Comparison of ENCODE assay signal across 11 cellular contexts in genomic region chr20:50038574-50038991, GRCh38. TPM values are rescaled to one million over a fixed set of nuclear protein-coding genes. Genes with fewer than 3 reads are reported as not detected.
A peak's percentile ranks its signal among the peaks of the same experiment; 100 is the strongest.
DNase-seq lines count a peak whose midpoint lies in the region; ATAC-seq and TF ChIP-seq lines count a peak whose summit lies in the region.
"Had no signal": no experiment of that assay in that cellular context is flagged by ENCODE, and none has a peak within 500 bp of the region (broad histone marks: within the 10 kb centered on the region; RNA-seq: fewer than 3 reads in every experiment).

No MANE protein-coding gene starts in this region.

- ATAC-seq in upper lobe of right lung: no peak
- ATAC-seq in activated T-helper 17 cell treated with anti-CD3 and anti-CD28 coated beads, Interleukin-2, amount 50 U/mL, for 72 hours (replicated peaks): no peak
- ATAC-seq: activated CD8-positive, alpha-beta T cell treated with anti-CD3 and anti-CD28 coated beads for 36 hours had no signal

- H3K4me1 Mint-ChIP-seq in neural progenitor cell: peaks cover 30% of the 10 kb centered on the region
- no peaks in the 10 kb centered on the region for H3K4me1 Mint-ChIP-seq in activated T-helper 17 cell treated with anti-CD3 and anti-CD28 coated beads, Interleukin-2, amount 50 U/mL, for 72 hours

- H3K27me3 ChIP-seq in neural progenitor cell (no peaks in the 10 kb centered on the region), upper lobe of right lung (no peaks in the 10 kb centered on the region)
- H3K27me3 ChIP-seq: BE2C had no signal

- TF ChIP-seq CTCF in neural progenitor cell (IDR thresholded peaks at IDR 0.05) (no peak), upper lobe of right lung (IDR thresholded peaks at IDR 0.05) (no peak)

- H3K9me3 Mint-ChIP-seq in neural progenitor cell: no peaks in the 10 kb centered on the region
- no peaks in the 10 kb centered on the region for H3K9me3 Mint-ChIP-seq in activated T-helper 17 cell treated with anti-CD3 and anti-CD28 coated beads, Interleukin-2, amount 50 U/mL, for 72 hours
- H3K9me3 Mint-ChIP-seq: activated CD8-positive, alpha-beta T cell treated with anti-CD3 and anti-CD28 coated beads for 36 hours had no signal

- no peak overlapping the region for H3K4me2 ChIP-seq in neural progenitor cell
- H3K4me2 ChIP-seq: SK-N-SH had no signal

- H3K9me3 ChIP-seq in neural progenitor cell (ENCODE audit: low read depth) (no peaks in the 10 kb centered on the region), upper lobe of right lung (no peaks in the 10 kb centered on the region)
- H3K9me3 ChIP-seq: BE2C, SK-N-SH had no signal

- no peaks in the 10 kb centered on the region for H3K79me2 ChIP-seq in neural progenitor cell (ENCODE audit: low read depth)

- H3K9ac ChIP-seq in neural progenitor cell: no peak overlapping the region
- H3K9ac ChIP-seq: SK-N-SH had no signal

- peaks cover 12% of the 10 kb centered on the region for H3K27me3 Mint-ChIP-seq in neural progenitor cell (ENCODE audit: insufficient read depth, low read depth)
- H3K27me3 Mint-ChIP-seq in activated T-helper 17 cell treated with anti-CD3 and anti-CD28 coated beads, Interleukin-2, amount 50 U/mL, for 72 hours: no peaks in the 10 kb centered on the region
- H3K27me3 Mint-ChIP-seq: activated CD8-positive, alpha-beta T cell treated with anti-CD3 and anti-CD28 coated beads for 36 hours had no signal

- H3K27ac Mint-ChIP-seq in neural progenitor cell: no peak overlapping the region
- no peak overlapping the region for H3K27ac Mint-ChIP-seq in activated T-helper 17 cell treated with anti-CD3 and anti-CD28 coated beads, Interleukin-2, amount 50 U/mL, for 72 hours
- H3K27ac Mint-ChIP-seq: activated CD8-positive, alpha-beta T cell treated with anti-CD3 and anti-CD28 coated beads for 36 hours had no signal

- intact Hi-C loops in upper lobe of right lung (cut with DNase I): no loop called here

- H3K4me3 ChIP-seq in neural progenitor cell (no peak overlapping the region), upper lobe of right lung (no peak overlapping the region)

- DNase-seq in ELF-1 (ENCODE audit: low read depth, low spot score) (peak; percentile 88), NCI-H1417 treated with DMSO at 0.1 percent for 48 hours (lab: John Stamatoyannopoulos, UW) (peak; percentile 64), NCI-H774 (lab: John Stamatoyannopoulos, UW) (peak; percentile 81), neural progenitor cell (ENCODE audit: low spot score) (peak; percentile 62), D341Med (ENCODE audit: low spot score) (no peak), upper lobe of right lung (no peak)
- DNase-seq: activated CD8-positive, alpha-beta T cell treated with anti-CD3 and anti-CD28 coated beads for 36 hours; BE2C; kidney; SK-N-SH had no signal

- no peak overlapping the region for H2AFZ ChIP-seq in neural progenitor cell (replicated peaks)

- no peaks in the 10 kb centered on the region for H4K20me1 ChIP-seq in neural progenitor cell (ENCODE audit: low read depth)

- H3K4me1 ChIP-seq in neural progenitor cell: peaks cover 19% of the 10 kb centered on the region
- H3K4me1 ChIP-seq in upper lobe of right lung: peaks cover 9% of the 10 kb centered on the region

- no peak overlapping the region for H3K4me3 Mint-ChIP-seq in neural progenitor cell
- H3K4me3 Mint-ChIP-seq in activated T-helper 17 cell treated with anti-CD3 and anti-CD28 coated beads, Interleukin-2, amount 50 U/mL, for 72 hours: no peak overlapping the region
- H3K4me3 Mint-ChIP-seq: activated CD8-positive, alpha-beta T cell treated with anti-CD3 and anti-CD28 coated beads for 36 hours had no signal

- peaks cover 5% of the 10 kb centered on the region for H3F3A ChIP-seq in neural progenitor cell (ENCODE audit: low read depth)

- no peaks in the 10 kb centered on the region for H3K36me3 ChIP-seq in neural progenitor cell
- H3K36me3 ChIP-seq in upper lobe of right lung: no peaks in the 10 kb centered on the region
- H3K36me3 ChIP-seq: BE2C had no signal

- no peak overlapping the region for H3K27ac ChIP-seq in neural progenitor cell
- no peak overlapping the region for H3K27ac ChIP-seq in upper lobe of right lung

- H3K36me3 Mint-ChIP-seq in neural progenitor cell: no peaks in the 10 kb centered on the region
- no peaks in the 10 kb centered on the region for H3K36me3 Mint-ChIP-seq in activated T-helper 17 cell treated with anti-CD3 and anti-CD28 coated beads, Interleukin-2, amount 50 U/mL, for 72 hours (ENCODE audit: low read depth)

RNA-seq across cellular contexts. Expression of gene SNAI1, which starts 55.8 kb away (rescaled TPM):
- 1.1 and 4.0 TPM in 2 replicates for total RNA-seq in neural progenitor cell (ENCODE audit: low replicate concordance)
- 10.6 TPM for total RNA-seq in upper lobe of right lung
- under 1 TPM in 1 of 2 donors, not detected in 1; 0.34 TPM for total RNA-seq in activated T-helper 17 cell treated with anti-CD3 and anti-CD28 coated beads, Interleukin-2, amount 50 U/mL, for 72 hours

Comparison
In these comparisons a context has a peak if more than half of its experiments do, and no peak if none do; other contexts are left out.
1. DNase-seq: peak in ELF-1 (single experiment), NCI-H1417 treated with DMSO at 0.1 percent for 48 hours (single experiment), NCI-H774 (single experiment) and neural progenitor cell (single experiment); none in D341Med (single experiment) and upper lobe of right lung (single experiment).